ENCODE assay signal across 8 cellular contexts in the genomic region with DNA sequence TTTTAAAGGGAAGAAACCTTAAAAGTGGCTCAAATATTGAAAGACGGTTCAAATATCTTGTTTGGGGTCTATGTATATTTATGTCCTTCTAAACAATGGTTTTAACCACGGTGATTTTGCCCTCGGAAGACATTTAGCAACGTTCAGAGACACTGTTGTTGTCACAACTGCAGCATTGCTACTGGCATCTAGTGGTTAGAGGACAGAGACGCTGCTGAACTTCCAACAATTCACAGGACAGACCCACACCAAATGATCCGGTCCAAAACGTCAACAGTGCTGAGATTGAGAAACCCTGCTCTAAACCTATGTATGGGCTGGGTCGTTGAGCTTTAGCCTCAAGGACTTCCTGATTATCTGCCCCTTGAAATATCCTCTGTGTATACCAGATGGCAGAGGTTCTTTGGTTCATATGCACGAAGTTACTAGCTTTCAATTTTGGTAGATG. TPM values are rescaled to one million over a fixed set of nuclear protein-coding genes. Genes with fewer than 3 reads are reported as not detected.
DNase-seq lines count a peak whose midpoint lies in the region; ATAC-seq and TF ChIP-seq lines count a peak whose summit lies in the region.

No MANE protein-coding gene starts in this region.

- H3K27me3 ChIP-seq in Panc1 (ENCODE audit: control insufficient read depth, insufficient read depth, low read length) (no peaks in the 10 kb centered on the region), liver (ENCODE audit: control insufficient read depth in 4 of 4, insufficient read depth in 4 of 4, low read length in 3 of 4) (no peaks in the 10 kb centered on the region), tibial nerve (no peaks in the 10 kb centered on the region)

- peak; percentile 37 for DNase-seq in COLO829 (ENCODE audit: low spot score)
- peak; percentile 49 for DNase-seq in GM20000 (ENCODE audit: low spot score)
- DNase-seq in Panc1 (ENCODE audit: low read depth, low spot score), result no peak
- peak; percentile 66 for DNase-seq in cerebellum (ENCODE audit: low spot score)
- peak in 1 of 2 donors; percentile 26 for DNase-seq in tibial nerve (ENCODE audit: low spot score in 2 of 2)
- DNase-seq in T-helper 9 cell, result no peak

- 3% methylated on average over 9 of the region's 9 CpGs for WGBS in liver
- 2 to 3% methylated on average over 9 of the region's 9 CpGs for WGBS in tibial nerve, 2 donors

- CTCF ChIA-PET in Panc1 (lab: Charles Lee), result interaction anchor here (0.6 to 1.2 kb wide), 3 partner anchors 101 to 1652 kb away, joined by 3 read pairs; no protein-coding TSS in a partner anchor

- TF ChIP-seq EP300 in tibial nerve (IDR thresholded peaks at IDR 0.05), result no peak

- in situ Hi-C loops in Panc1 (cut with HindIII; ENCODE audit: low pct_unique_long_range_greater_than_20kb, low sequenced_read_pairs), result no loop called here

- no peak for TF ChIP-seq POLR2A in tibial nerve (IDR thresholded peaks at IDR 0.05)

- H3K9ac ChIP-seq in liver (ENCODE audit: low read depth in 1 of 2, low read length in 2 of 2), result peak overlapping the region; percentile 60 to 94

- peaks cover 8% of the 10 kb centered on the region; the same call in 1 of the 2 replicates for H3K4me1 ChIP-seq in Panc1 (ENCODE audit: control insufficient read depth, insufficient read depth, low read length)
- peaks cover 2 to 24% (median 16%) of the 10 kb centered on the region in 4 donors for H3K4me1 ChIP-seq in liver (ENCODE audit: control insufficient read depth in 4 of 4, insufficient read depth in 4 of 4, low read length in 3 of 4)
- peaks cover 0 to 35% (median 9%) of the 10 kb centered on the region in 4 donors for H3K4me1 ChIP-seq in tibial nerve

- intact Hi-C loops in Panc1 (cut with micrococcal nuclease; ENCODE audit: unreplicated experiment), result no loop called here

- POLR2A ChIA-PET in Panc1 (lab: Charles Lee), result no interaction called here

- ATAC-seq in Panc1 (peak; percentile 60), HG03342 (IDR thresholded peaks at IDR 0.05; ENCODE audit: unreplicated experiment) (no peak)

- H3K36me3 ChIP-seq in Panc1 (ENCODE audit: control insufficient read depth, insufficient read depth, low read length) (peaks cover 4% of the 10 kb centered on the region), liver (ENCODE audit: control insufficient read depth in 4 of 4, insufficient read depth in 3 of 4, low read depth in 1 of 4, low read length in 3 of 4) (peaks cover 0 to 29% (median 25%) of the 10 kb centered on the region in 4 donors), tibial nerve (peaks cover 0 to 35% (median 0%) of the 10 kb centered on the region in 3 donors)

- H3K27ac ChIP-seq in Panc1 (ENCODE audit: low read length) (no peak overlapping the region), liver (ENCODE audit: low read depth in 1 of 2, low read length in 2 of 2) (peak overlapping the region; percentile 83 to 97), tibial nerve (peak overlapping the region; percentile 1 to 95 (median 86))

- TSS peak; percentile 69 for BruUV-seq in Panc1 (replicated peaks; lab: Mats Ljungman, UMichigan)

- peak; percentile 74 to 80 for TF ChIP-seq RAD21 in liver (IDR thresholded peaks at IDR 0.05)

- no peaks in the 10 kb centered on the region for H3K9me3 ChIP-seq in Panc1 (ENCODE audit: control insufficient read depth, insufficient read depth, low read depth, low read length)
- no peaks in the 10 kb centered on the region for H3K9me3 ChIP-seq in liver (ENCODE audit: control insufficient read depth in 4 of 4, low read length in 3 of 4)
- H3K9me3 ChIP-seq in tibial nerve, result no peaks in the 10 kb centered on the region

- TF ChIP-seq CTCF in GM20000 (IDR thresholded peaks at IDR 0.05; ENCODE audit: extremely low read depth, missing control alignments), result peak; percentile 46
- TF ChIP-seq CTCF in Panc1 (IDR thresholded peaks at IDR 0.05), result peak; percentile 73
- peak; percentile 43 for TF ChIP-seq CTCF in liver (IDR thresholded peaks at IDR 0.05; ENCODE audit: low read depth, low read length, missing input control)
- TF ChIP-seq CTCF in tibial nerve (IDR thresholded peaks at IDR 0.05), result peak; percentile 16 to 40 (median 33)

- peak overlapping the region; percentile 69 to 72 for H3K4me3 ChIP-seq in Panc1 (ENCODE audit: low read depth in 2 of 2, low read length in 2 of 2)
- H3K4me3 ChIP-seq in liver (ENCODE audit: low read depth in 1 of 3, low read length in 3 of 3), result peak overlapping the region in 2 of 3 donors; percentile 51 to 78
- peak overlapping the region; percentile 74 to 88 (median 80) for H3K4me3 ChIP-seq in tibial nerve

TF ChIP-seq in liver, 16 proteins besides CTCF, POLR2A, EP300 and RAD21:
- TF ChIP-seq GABPA (IDR thresholded peaks at IDR 0.05 in 1 of 2, conservative IDR thresholded peaks at IDR 0.05 in 1 of 2) (no peak), SP1 (IDR thresholded peaks at IDR 0.05) (peak; percentile 64), JUND (IDR thresholded peaks at IDR 0.05) (no peak), EGR1 (IDR thresholded peaks at IDR 0.05; ENCODE audit: low read depth in 2 of 2) (no peak), HNF4A (conservative IDR thresholded peaks at IDR 0.05) (peak; percentile 70 to 73), YY1 (IDR thresholded peaks at IDR 0.05) (no peak), HNF4G (IDR thresholded peaks at IDR 0.05) (peak; percentile 12), TAF1 (conservative IDR thresholded peaks at IDR 0.05) (no peak), FOXA1 (IDR thresholded peaks at IDR 0.05) (no peak), RXRA (IDR thresholded peaks at IDR 0.05) (peak; percentile 65 to 72), FOXA2 (IDR thresholded peaks at IDR 0.05) (no peak)
- TF ChIP-seq, protein P1, sequence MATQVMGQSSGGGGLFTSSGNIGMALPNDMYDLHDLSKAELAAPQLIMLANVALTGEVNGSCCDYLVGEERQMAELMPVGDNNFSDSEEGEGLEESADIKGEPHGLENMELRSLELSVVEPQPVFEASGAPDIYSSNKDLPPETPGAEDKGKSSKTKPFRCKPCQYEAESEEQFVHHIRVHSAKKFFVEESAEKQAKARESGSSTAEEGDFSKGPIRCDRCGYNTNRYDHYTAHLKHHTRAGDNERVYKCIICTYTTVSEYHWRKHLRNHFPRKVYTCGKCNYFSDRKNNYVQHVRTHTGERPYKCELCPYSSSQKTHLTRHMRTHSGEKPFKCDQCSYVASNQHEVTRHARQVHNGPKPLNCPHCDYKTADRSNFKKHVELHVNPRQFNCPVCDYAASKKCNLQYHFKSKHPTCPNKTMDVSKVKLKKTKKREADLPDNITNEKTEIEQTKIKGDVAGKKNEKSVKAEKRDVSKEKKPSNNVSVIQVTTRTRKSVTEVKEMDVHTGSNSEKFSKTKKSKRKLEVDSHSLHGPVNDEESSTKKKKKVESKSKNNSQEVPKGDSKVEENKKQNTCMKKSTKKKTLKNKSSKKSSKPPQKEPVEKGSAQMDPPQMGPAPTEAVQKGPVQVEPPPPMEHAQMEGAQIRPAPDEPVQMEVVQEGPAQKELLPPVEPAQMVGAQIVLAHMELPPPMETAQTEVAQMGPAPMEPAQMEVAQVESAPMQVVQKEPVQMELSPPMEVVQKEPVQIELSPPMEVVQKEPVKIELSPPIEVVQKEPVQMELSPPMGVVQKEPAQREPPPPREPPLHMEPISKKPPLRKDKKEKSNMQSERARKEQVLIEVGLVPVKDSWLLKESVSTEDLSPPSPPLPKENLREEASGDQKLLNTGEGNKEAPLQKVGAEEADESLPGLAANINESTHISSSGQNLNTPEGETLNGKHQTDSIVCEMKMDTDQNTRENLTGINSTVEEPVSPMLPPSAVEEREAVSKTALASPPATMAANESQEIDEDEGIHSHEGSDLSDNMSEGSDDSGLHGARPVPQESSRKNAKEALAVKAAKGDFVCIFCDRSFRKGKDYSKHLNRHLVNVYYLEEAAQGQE (IDR thresholded peaks at IDR 0.05), result peak; percentile 15
- TF ChIP-seq, protein P2, sequence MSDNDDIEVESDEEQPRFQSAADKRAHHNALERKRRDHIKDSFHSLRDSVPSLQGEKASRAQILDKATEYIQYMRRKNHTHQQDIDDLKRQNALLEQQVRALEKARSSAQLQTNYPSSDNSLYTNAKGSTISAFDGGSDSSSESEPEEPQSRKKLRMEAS (IDR thresholded peaks at IDR 0.05), result peak; percentile 24
- TF ChIP-seq, protein P3, sequence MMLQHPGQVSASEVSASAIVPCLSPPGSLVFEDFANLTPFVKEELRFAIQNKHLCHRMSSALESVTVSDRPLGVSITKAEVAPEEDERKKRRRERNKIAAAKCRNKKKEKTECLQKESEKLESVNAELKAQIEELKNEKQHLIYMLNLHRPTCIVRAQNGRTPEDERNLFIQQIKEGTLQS (IDR thresholded peaks at IDR 0.05), result no peak
- TF ChIP-seq, protein P4, sequence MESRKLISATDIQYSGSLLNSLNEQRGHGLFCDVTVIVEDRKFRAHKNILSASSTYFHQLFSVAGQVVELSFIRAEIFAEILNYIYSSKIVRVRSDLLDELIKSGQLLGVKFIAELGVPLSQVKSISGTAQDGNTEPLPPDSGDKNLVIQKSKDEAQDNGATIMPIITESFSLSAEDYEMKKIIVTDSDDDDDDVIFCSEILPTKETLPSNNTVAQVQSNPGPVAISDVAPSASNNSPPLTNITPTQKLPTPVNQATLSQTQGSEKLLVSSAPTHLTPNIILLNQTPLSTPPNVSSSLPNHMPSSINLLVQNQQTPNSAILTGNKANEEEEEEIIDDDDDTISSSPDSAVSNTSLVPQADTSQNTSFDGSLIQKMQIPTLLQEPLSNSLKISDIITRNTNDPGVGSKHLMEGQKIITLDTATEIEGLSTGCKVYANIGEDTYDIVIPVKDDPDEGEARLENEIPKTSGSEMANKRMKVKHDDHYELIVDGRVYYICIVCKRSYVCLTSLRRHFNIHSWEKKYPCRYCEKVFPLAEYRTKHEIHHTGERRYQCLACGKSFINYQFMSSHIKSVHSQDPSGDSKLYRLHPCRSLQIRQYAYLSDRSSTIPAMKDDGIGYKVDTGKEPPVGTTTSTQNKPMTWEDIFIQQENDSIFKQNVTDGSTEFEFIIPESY (IDR thresholded peaks at IDR 0.05), result no peak

RNA-seq across cellular contexts. Expression of a gene that starts 1.7 kb away (rescaled TPM):
- total RNA-seq in Panc1 (2021; ENCODE audit: unreplicated experiment), result 19.1 TPM
- polyA plus RNA-seq in Panc1 (2012; ENCODE audit: insufficient read length), result 15.3 TPM
- total RNA-seq in cerebellum, result 17.7 TPM
- total RNA-seq in liver, result 10 to 100 TPM; 12.0 to 15.9 TPM
- polyA plus RNA-seq in liver, result 1 to 10 TPM; 5.2 to 7.3 TPM
- total RNA-seq in tibial nerve, result 10 to 100 TPM; 21.6 to 27.7 (median 26.1) TPM

RNA-seq across cellular contexts. Expression of a gene that starts 15.2 kb away (rescaled TPM):
- total RNA-seq in Panc1 (2021; ENCODE audit: unreplicated experiment) (not detected), cerebellum (not detected), liver (not detected), tibial nerve (not detected)
- not detected for polyA plus RNA-seq in Panc1 (2012; ENCODE audit: insufficient read length)
- not detected for polyA plus RNA-seq in liver

RNA-seq across cellular contexts. Expression of a gene that starts 49.7 kb away (rescaled TPM):
- total RNA-seq in Panc1 (2021; ENCODE audit: unreplicated experiment) (5.2 TPM), cerebellum (35.5 TPM), liver (1 to 10 TPM; 5.2 to 5.9 TPM), tibial nerve (10 to 100 TPM; 13.8 to 24.7 (median 18.6) TPM)
- 5.3 TPM for polyA plus RNA-seq in Panc1 (2012; ENCODE audit: insufficient read length)
- polyA plus RNA-seq in liver, result 1 to 10 TPM in 1 of 2 donors, under 1 TPM in 1; 0.94 to 3.4 TPM

Comparison
In these comparisons a context has a peak if more than half of its experiments do, and no peak if none do; other contexts are left out.
1. DNase-seq: peak in COLO829 (single experiment), GM20000 (single experiment) and cerebellum (single experiment); none in Panc1 (single experiment) and T-helper 9 cell (single experiment).
2. Peak in every context shown above with its lines, with median percentiles within 50 percentile points of each other: CTCF ChIP-seq and H3K4me3 ChIP-seq.